Comparison of ENCODE assay signal across 17 cellular contexts in genomic region chr2:160256511-160256910, GRCh38. TPM values are rescaled to one million over a fixed set of nuclear protein-coding genes. Genes with fewer than 3 reads are reported as not detected.
"Had no signal": no experiment of that assay in that cellular context is flagged by ENCODE, and none has a peak within 500 bp of the region (broad histone marks: within the 10 kb centered on the region; RNA-seq: fewer than 3 reads in every experiment).

No MANE protein-coding gene starts in this region.

- H3K9me3 Mint-ChIP-seq: activated CD4-positive, alpha-beta memory T cell treated with anti-CD3 and anti-CD28 coated beads, Interleukin-2, amount 10 ng/mL, durations not matched to agents 7 days and 5 days; nephron; T-helper 2 cell treated with Interferon-gamma antibody and Interleukin-4, amounts not matched to agents 5 μg/mL and 100 μg/mL, for 36 hours had no signal

- H3K36me3 Mint-ChIP-seq: activated naive CD8-positive, alpha-beta T cell treated with anti-CD3 and anti-CD28 coated beads for 36 hours had no signal

- H3K4me3 Mint-ChIP-seq: activated CD4-positive, alpha-beta memory T cell treated with anti-CD3 and anti-CD28 coated beads, Interleukin-2, amount 10 ng/mL, durations not matched to agents 7 days and 5 days; activated naive CD8-positive, alpha-beta T cell treated with anti-CD3 and anti-CD28 coated beads for 36 hours; nephron; T-helper 2 cell treated with Interferon-gamma antibody and Interleukin-4, amounts not matched to agents 5 μg/mL and 100 μg/mL, for 36 hours had no signal

- H3K27ac Mint-ChIP-seq: activated CD4-positive, alpha-beta memory T cell treated with anti-CD3 and anti-CD28 coated beads, Interleukin-2, amount 10 ng/mL, durations not matched to agents 7 days and 5 days; activated naive CD8-positive, alpha-beta T cell treated with anti-CD3 and anti-CD28 coated beads for 36 hours; T-helper 2 cell treated with Interferon-gamma antibody and Interleukin-4, amounts not matched to agents 5 μg/mL and 100 μg/mL, for 36 hours had no signal

- DNase-seq: activated CD4-positive, alpha-beta memory T cell treated with anti-CD3 and anti-CD28 coated beads, Interleukin-2, amount 10 ng/mL, durations not matched to agents 7 days and 5 days; activated CD4-positive, alpha-beta T cell treated with anti-CD3 and anti-CD28 coated beads for 1 hour; activated gamma-delta T cell treated with Interleukin-2 at 50 U/mL for 16 hours; activated naive CD8-positive, alpha-beta T cell treated with anti-CD3 and anti-CD28 coated beads for 36 hours; activated T-cell treated with anti-CD3 and anti-CD28 coated beads, Interleukin-2, amount 50 U/mL, for 48 hours; aorta; hypothalamus; mammary epithelial cell; stimulated activated CD4-positive, alpha-beta T cell treated with anti-CD3 and anti-CD28 coated beads, Interleukin-4, amount 100 ng/mL, for 1 hour; stimulated activated CD8-positive, alpha-beta memory T cell treated with anti-CD3 and anti-CD28 coated beads, Interleukin-4, amount 100 ng/mL, for 48 hours; stimulated activated naive CD8-positive, alpha-beta T cell treated with anti-CD3 and anti-CD28 coated beads, Interleukin-15, Interleukin-2, amounts not matched to agents 100 U/mL and 50 U/mL, for 24 hours; SW 1271 had no signal

- ATAC-seq: sciatic nerve; stimulated activated naive CD8-positive, alpha-beta T cell treated with anti-CD3 and anti-CD28 coated beads, Interleukin-15, Interleukin-2, amounts not matched to agents 100 U/mL and 50 U/mL, for 24 hours had no signal

- H3K4me1 Mint-ChIP-seq: activated CD4-positive, alpha-beta memory T cell treated with anti-CD3 and anti-CD28 coated beads, Interleukin-2, amount 10 ng/mL, durations not matched to agents 7 days and 5 days had no signal

RNA-seq across cellular contexts. Expression of gene ITGB6, which starts 56.4 kb away (rescaled TPM):
- total RNA-seq: activated CD4-positive, alpha-beta memory T cell treated with anti-CD3 and anti-CD28 coated beads, Interleukin-2, amount 10 ng/mL, durations not matched to agents 7 days and 5 days; activated naive CD8-positive, alpha-beta T cell treated with anti-CD3 and anti-CD28 coated beads for 36 hours; omental fat pad; sciatic nerve; temporal lobe had no signal
